8 cellular contexts compared by ENCODE assay signal in the genomic region with DNA sequence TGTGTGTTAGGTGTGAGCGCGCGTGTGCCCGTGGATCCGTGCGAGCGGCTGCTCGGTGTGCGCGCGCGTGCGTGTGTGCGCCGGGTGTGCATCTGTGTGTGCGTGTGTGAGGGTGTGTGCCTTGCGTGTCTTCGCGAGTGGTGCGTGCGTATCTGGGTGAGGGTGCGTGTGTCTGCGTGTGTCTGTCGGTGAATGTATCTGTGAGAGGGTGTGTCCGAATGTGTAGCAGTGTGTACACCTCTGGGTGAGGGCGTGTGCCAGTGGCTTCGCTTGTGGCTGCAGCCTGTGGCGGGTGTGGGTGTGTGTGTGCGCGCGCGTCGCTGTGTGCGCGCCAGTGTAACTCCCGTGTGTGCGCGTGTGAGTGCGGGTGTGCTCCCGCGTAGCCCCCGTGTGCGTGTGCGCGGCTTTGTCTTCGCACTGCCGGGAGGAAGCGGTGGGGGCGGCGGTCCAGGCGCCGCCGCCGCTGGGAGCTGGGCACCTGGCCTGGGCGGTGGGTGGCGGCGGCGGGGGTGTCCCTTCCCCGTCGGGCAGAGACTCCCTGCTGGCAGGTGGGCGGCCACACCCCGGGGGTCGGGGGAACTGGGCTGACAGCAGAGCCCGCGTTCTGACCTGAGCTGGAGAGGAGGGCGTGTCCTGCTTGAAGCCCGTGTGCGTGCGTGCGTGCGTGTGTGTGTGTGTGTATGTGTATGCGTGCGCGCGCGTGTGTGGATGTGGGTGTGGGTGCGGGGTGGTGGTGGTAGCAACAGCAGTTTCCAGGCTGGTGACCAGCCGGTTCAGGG.
DNase-seq lines count a peak whose midpoint lies in the region; ATAC-seq and TF ChIP-seq lines count a peak whose summit lies in the region.

No MANE protein-coding gene starts in this region.

- no peak overlapping the region for H2BK120ac ChIP-seq in mesenchymal stem cell (ENCODE audit: low read depth, low read length)

- peak overlapping the region; percentile 66 to 91 for H3K4me3 ChIP-seq in mesenchymal stem cell (ENCODE audit: insufficient read depth in 1 of 2, low read depth in 1 of 2, low read length in 2 of 2)

- H3K27ac Mint-ChIP-seq in activated CD4-positive, alpha-beta T cell treated with anti-CD3 and anti-CD28 coated beads, Interleukin-2, amount 10 ng/mL, durations not matched to agents 7 days and 5 days, result peak overlapping the region; percentile 55

- peak overlapping the region; percentile 77 for H2AFZ ChIP-seq in mesenchymal stem cell (ENCODE audit: low read depth, low read length)

- H3K27me3 Mint-ChIP-seq in activated CD4-positive, alpha-beta T cell treated with anti-CD3 and anti-CD28 coated beads, Interleukin-2, amount 10 ng/mL, durations not matched to agents 7 days and 5 days, result peaks cover 53% of the 10 kb centered on the region

- no peak overlapping the region for H2BK15ac ChIP-seq in mesenchymal stem cell (ENCODE audit: low read depth, poor library complexity, severe bottlenecking)

- no peaks in the 10 kb centered on the region for H3K9me3 ChIP-seq in mesenchymal stem cell (ENCODE audit: control insufficient read depth, low read length)

- DNase-seq in AG20443 (ENCODE audit: low spot score), result peak; percentile 47
- peak; percentile 36 for DNase-seq in activated CD4-positive, alpha-beta T cell treated with anti-CD3 and anti-CD28 coated beads, Interleukin-2, amount 10 ng/mL, durations not matched to agents 7 days and 5 days
- peak; percentile 65 for DNase-seq in dermis blood vessel endothelial cell
- peak; percentile 55 for DNase-seq in mesenchymal stem cell
- peak in 4 of 6 experiments; percentile 11 to 49 (median 34) for DNase-seq in stimulated activated naive CD4-positive, alpha-beta T cell (lab: John Stamatoyannopoulos, UW)
- DNase-seq in hippocampal formation (lab: John Stamatoyannopoulos, UW), result no peak

- TF ChIP-seq EP300 in Ishikawa (IDR thresholded peaks at IDR 0.05; ENCODE audit: borderline replicate concordance), result no peak

- ATAC-seq in HG03280 (IDR thresholded peaks at IDR 0.05; ENCODE audit: unreplicated experiment), result no peak

- no peaks in the 10 kb centered on the region for H3K9me3 Mint-ChIP-seq in activated CD4-positive, alpha-beta T cell treated with anti-CD3 and anti-CD28 coated beads, Interleukin-2, amount 10 ng/mL, durations not matched to agents 7 days and 5 days

- peak overlapping the region in 1 of 2 experiments; percentile 78 for H3K18ac ChIP-seq in mesenchymal stem cell (ENCODE audit: low read depth in 1 of 2, low read length in 2 of 2)

- no peak overlapping the region for H4K91ac ChIP-seq in mesenchymal stem cell (ENCODE audit: low read length)

- peak overlapping the region; percentile 73 for H3K9ac ChIP-seq in mesenchymal stem cell (ENCODE audit: low read length)

- TF ChIP-seq RAD21 in Ishikawa (IDR thresholded peaks at IDR 0.05; ENCODE audit: low read depth), result no peak

- peak overlapping the region; percentile 68 for H3K4me3 Mint-ChIP-seq in activated CD4-positive, alpha-beta T cell treated with anti-CD3 and anti-CD28 coated beads, Interleukin-2, amount 10 ng/mL, durations not matched to agents 7 days and 5 days

- H3K79me1 ChIP-seq in mesenchymal stem cell (replicated peaks; ENCODE audit: low read length, poor library complexity, severe bottlenecking), result no peaks in the 10 kb centered on the region

- H2BK5ac ChIP-seq in mesenchymal stem cell (ENCODE audit: low read depth, low read length, poor library complexity, severe bottlenecking), result no peak overlapping the region

- no peaks in the 10 kb centered on the region for H3K36me3 ChIP-seq in mesenchymal stem cell (ENCODE audit: control insufficient read depth in 1 of 2, insufficient read depth in 2 of 2, low read depth in 1 of 2, low read length in 2 of 2)

- H2BK12ac ChIP-seq in mesenchymal stem cell (ENCODE audit: low read length in 2 of 2), result peak overlapping the region in 1 of 2 experiments; percentile 6

- H3K4me1 Mint-ChIP-seq in activated CD4-positive, alpha-beta T cell treated with anti-CD3 and anti-CD28 coated beads, Interleukin-2, amount 10 ng/mL, durations not matched to agents 7 days and 5 days, result peaks cover 18% of the 10 kb centered on the region

- H3K14ac ChIP-seq in mesenchymal stem cell (ENCODE audit: low read length in 2 of 2), result peak overlapping the region in 1 of 2 experiments; percentile 89

- H4K8ac ChIP-seq in mesenchymal stem cell (ENCODE audit: low read length), result no peak overlapping the region

- POLR2A ChIA-PET in activated CD4-positive, alpha-beta T cell treated with anti-CD3 and anti-CD28 coated beads, Interleukin-2, amount 10 ng/mL, durations not matched to agents 7 days and 5 days (lab: Charles Lee), result no interaction called here

- peaks cover 2% of the 10 kb centered on the region for H3K36me3 Mint-ChIP-seq in activated CD4-positive, alpha-beta T cell treated with anti-CD3 and anti-CD28 coated beads, Interleukin-2, amount 10 ng/mL, durations not matched to agents 7 days and 5 days (ENCODE audit: low read depth)

- no peak overlapping the region for H3K4ac ChIP-seq in mesenchymal stem cell (ENCODE audit: low read depth in 1 of 2, low read length in 2 of 2)

- H3K27me3 ChIP-seq in mesenchymal stem cell (ENCODE audit: control insufficient read depth in 1 of 2, insufficient read depth in 1 of 2, low read length in 2 of 2), result peaks cover 14 to 17% of the 10 kb centered on the region in 2 experiments

- no peak overlapping the region for H2AK5ac ChIP-seq in mesenchymal stem cell (ENCODE audit: low read length, severe bottlenecking)

- H3K4me2 ChIP-seq in mesenchymal stem cell (ENCODE audit: low read length, poor library complexity, severe bottlenecking), result peak overlapping the region; percentile 100

- CTCF ChIA-PET in activated CD4-positive, alpha-beta T cell treated with anti-CD3 and anti-CD28 coated beads, Interleukin-2, amount 10 ng/mL, durations not matched to agents 7 days and 5 days (lab: Charles Lee), result interaction anchor here (0.8 to 1.4 kb wide), 2 partner anchors 46 to 138 kb away, joined by 3 read pairs; no protein-coding TSS in a partner anchor

- under 1% methylated on average over 28 of the region's 78 CpGs for WGBS in mesenchymal stem cell

- H3K27ac ChIP-seq in mesenchymal stem cell (ENCODE audit: low read length, poor library complexity, severe bottlenecking), result no peak overlapping the region

- peak overlapping the region in 1 of 2 experiments; percentile 20 for H3K23ac ChIP-seq in mesenchymal stem cell (ENCODE audit: low read length in 2 of 2)

- H3K4me1 ChIP-seq in mesenchymal stem cell (ENCODE audit: control insufficient read depth, insufficient read depth, low read depth, low read length), result peaks cover 22% of the 10 kb centered on the region

TF ChIP-seq in Ishikawa, 13 proteins besides CTCF, POLR2A, EP300 and RAD21:
- TF ChIP-seq, protein P1, sequence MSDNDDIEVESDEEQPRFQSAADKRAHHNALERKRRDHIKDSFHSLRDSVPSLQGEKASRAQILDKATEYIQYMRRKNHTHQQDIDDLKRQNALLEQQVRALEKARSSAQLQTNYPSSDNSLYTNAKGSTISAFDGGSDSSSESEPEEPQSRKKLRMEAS (IDR thresholded peaks at IDR 0.05), result peak; percentile 33; the same call in 1 of the 2 replicates
- TF ChIP-seq ZBTB7A (IDR thresholded peaks at IDR 0.05; ENCODE audit: low read depth) (peak; percentile 84; the same call in 1 of the 2 replicates), NFIC (IDR thresholded peaks at IDR 0.05) (0 out of 2 replicates have a peak, but pooled peaks have one; percentile 13), USF1 (IDR thresholded peaks at IDR 0.05) (no peak), YY1 (IDR thresholded peaks at IDR 0.05; ENCODE audit: low read depth) (no peak), EGR1 (IDR thresholded peaks at IDR 0.05) (peak; percentile 72), TEAD4 (IDR thresholded peaks at IDR 0.05) (no peak; the same call in 1 of the 2 replicates), REST (IDR thresholded peaks at IDR 0.05; ENCODE audit: low read depth) (0 out of 2 replicates have a peak, but pooled peaks have one; percentile 5)

Comparison
In these comparisons a context has a peak if more than half of its experiments do, and no peak if none do; other contexts are left out.
1. DNase-seq: peak in AG20443 (single experiment), activated CD4-positive, alpha-beta T cell treated with anti-CD3 and anti-CD28 coated beads, Interleukin-2, amount 10 ng/mL, durations not matched to agents 7 days and 5 days (single experiment), dermis blood vessel endothelial cell (single experiment), mesenchymal stem cell (single experiment) and stimulated activated naive CD4-positive, alpha-beta T cell (4 of 6); none in hippocampal formation (0 of 2).